In genomic region chr11:27234043-27234668, GRCh38 we compare ENCODE assay signal across 1 cellular context.
A peak's percentile ranks its signal among the peaks of the same experiment; 100 is the strongest.
TF ChIP-seq lines count a peak whose summit lies in the region.

No MANE protein-coding gene starts in this region.

TF ChIP-seq in GM12878, 131 proteins besides CTCF, POLR2A, EP300 and RAD21 (continued from another document and continues in another):
- TF ChIP-seq ZBTB4 (CRISPR knock-in tag; IDR thresholded peaks at IDR 0.05) = no peak
- TF ChIP-seq CEBPB (IDR thresholded peaks at IDR 0.05; ENCODE audit: borderline replicate concordance in 1 of 2, low read depth in 2 of 2, low read length in 2 of 2) = no peak
- TF ChIP-seq LARP7 (IDR thresholded peaks at IDR 0.05) = peak; percentile 72; the same call in 1 of the 2 replicates
- TF ChIP-seq IRF4 (IDR thresholded peaks at IDR 0.05; ENCODE audit: low read depth, low read length) = peak; percentile 91
- TF ChIP-seq CBX5 (IDR thresholded peaks at IDR 0.05; ENCODE audit: low read depth) = 0 out of 2 replicates have a peak, but pooled peaks have one; percentile 23
- peak; percentile 96 to 97 for TF ChIP-seq IKZF2 (IDR thresholded peaks at IDR 0.05)
- TF ChIP-seq PML (IDR thresholded peaks at IDR 0.05; ENCODE audit: low read length) = no peak
- TF ChIP-seq, protein P1, sequence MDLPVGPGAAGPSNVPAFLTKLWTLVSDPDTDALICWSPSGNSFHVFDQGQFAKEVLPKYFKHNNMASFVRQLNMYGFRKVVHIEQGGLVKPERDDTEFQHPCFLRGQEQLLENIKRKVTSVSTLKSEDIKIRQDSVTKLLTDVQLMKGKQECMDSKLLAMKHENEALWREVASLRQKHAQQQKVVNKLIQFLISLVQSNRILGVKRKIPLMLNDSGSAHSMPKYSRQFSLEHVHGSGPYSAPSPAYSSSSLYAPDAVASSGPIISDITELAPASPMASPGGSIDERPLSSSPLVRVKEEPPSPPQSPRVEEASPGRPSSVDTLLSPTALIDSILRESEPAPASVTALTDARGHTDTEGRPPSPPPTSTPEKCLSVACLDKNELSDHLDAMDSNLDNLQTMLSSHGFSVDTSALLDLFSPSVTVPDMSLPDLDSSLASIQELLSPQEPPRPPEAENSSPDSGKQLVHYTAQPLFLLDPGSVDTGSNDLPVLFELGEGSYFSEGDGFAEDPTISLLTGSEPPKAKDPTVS (IDR thresholded peaks at IDR 0.05; ENCODE audit: low read depth, low read length) = no peak
- 0 out of 2 replicates have a peak, but pooled peaks have one; percentile 63 for TF ChIP-seq ZNF207 (IDR thresholded peaks at IDR 0.05; ENCODE audit: borderline replicate concordance)
- peak; percentile 15; the same call in 1 of the 2 replicates for TF ChIP-seq CBFB (IDR thresholded peaks at IDR 0.05; ENCODE audit: low read depth)
- TF ChIP-seq GATAD2B (conservative IDR thresholded peaks at IDR 0.05; ENCODE audit: low read depth) = 0 out of 2 replicates have a peak, but pooled peaks have one; percentile 80
- no peak for TF ChIP-seq CBX3 (IDR thresholded peaks at IDR 0.05; ENCODE audit: borderline replicate concordance, low read depth)
- no peak for TF ChIP-seq FOXM1 (IDR thresholded peaks at IDR 0.05; ENCODE audit: low read depth, low read length)
- peak; percentile 14; the same call in 1 of the 2 replicates for TF ChIP-seq YY1 (IDR thresholded peaks at IDR 0.05; ENCODE audit: low read depth, low read length)
- TF ChIP-seq POLR2AphosphoS2 (IDR thresholded peaks at IDR 0.05; ENCODE audit: low read depth, low read length) = no peak
- TF ChIP-seq RFX5 (IDR thresholded peaks at IDR 0.05; ENCODE audit: low read depth, low read length) = no peak
- TF ChIP-seq TARDBP (IDR thresholded peaks at IDR 0.05; ENCODE audit: borderline replicate concordance) = no peak
- no peak for TF ChIP-seq ZNF384 (IDR thresholded peaks at IDR 0.05; ENCODE audit: borderline replicate concordance, low read depth, low read length)
- no peak for TF ChIP-seq ATF3 (IDR thresholded peaks at IDR 0.05; ENCODE audit: borderline replicate concordance, extremely low read depth, low read depth, low read length)
- TF ChIP-seq, protein P2, sequence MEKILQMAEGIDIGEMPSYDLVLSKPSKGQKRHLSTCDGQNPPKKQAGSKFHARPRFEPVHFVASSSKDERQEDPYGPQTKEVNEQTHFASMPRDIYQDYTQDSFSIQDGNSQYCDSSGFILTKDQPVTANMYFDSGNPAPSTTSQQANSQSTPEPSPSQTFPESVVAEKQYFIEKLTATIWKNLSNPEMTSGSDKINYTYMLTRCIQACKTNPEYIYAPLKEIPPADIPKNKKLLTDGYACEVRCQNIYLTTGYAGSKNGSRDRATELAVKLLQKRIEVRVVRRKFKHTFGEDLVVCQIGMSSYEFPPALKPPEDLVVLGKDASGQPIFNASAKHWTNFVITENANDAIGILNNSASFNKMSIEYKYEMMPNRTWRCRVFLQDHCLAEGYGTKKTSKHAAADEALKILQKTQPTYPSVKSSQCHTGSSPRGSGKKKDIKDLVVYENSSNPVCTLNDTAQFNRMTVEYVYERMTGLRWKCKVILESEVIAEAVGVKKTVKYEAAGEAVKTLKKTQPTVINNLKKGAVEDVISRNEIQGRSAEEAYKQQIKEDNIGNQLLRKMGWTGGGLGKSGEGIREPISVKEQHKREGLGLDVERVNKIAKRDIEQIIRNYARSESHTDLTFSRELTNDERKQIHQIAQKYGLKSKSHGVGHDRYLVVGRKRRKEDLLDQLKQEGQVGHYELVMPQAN (conservative IDR thresholded peaks at IDR 0.05) = no peak
- TF ChIP-seq, protein P3, sequence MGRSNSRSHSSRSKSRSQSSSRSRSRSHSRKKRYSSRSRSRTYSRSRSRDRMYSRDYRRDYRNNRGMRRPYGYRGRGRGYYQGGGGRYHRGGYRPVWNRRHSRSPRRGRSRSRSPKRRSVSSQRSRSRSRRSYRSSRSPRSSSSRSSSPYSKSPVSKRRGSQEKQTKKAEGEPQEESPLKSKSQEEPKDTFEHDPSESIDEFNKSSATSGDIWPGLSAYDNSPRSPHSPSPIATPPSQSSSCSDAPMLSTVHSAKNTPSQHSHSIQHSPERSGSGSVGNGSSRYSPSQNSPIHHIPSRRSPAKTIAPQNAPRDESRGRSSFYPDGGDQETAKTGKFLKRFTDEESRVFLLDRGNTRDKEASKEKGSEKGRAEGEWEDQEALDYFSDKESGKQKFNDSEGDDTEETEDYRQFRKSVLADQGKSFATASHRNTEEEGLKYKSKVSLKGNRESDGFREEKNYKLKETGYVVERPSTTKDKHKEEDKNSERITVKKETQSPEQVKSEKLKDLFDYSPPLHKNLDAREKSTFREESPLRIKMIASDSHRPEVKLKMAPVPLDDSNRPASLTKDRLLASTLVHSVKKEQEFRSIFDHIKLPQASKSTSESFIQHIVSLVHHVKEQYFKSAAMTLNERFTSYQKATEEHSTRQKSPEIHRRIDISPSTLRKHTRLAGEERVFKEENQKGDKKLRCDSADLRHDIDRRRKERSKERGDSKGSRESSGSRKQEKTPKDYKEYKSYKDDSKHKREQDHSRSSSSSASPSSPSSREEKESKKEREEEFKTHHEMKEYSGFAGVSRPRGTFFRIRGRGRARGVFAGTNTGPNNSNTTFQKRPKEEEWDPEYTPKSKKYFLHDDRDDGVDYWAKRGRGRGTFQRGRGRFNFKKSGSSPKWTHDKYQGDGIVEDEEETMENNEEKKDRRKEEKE (IDR thresholded peaks at IDR 0.05) = no peak
- no peak for TF ChIP-seq TCF3 (IDR thresholded peaks at IDR 0.05; ENCODE audit: borderline replicate concordance, insufficient read depth, low read depth, low read length)
- TF ChIP-seq NFYA (IDR thresholded peaks at IDR 0.05; ENCODE audit: borderline replicate concordance, low read depth, low read length) = no peak
- no peak for TF ChIP-seq HDAC2 (IDR thresholded peaks at IDR 0.05)
- TF ChIP-seq STAT1 (conservative IDR thresholded peaks at IDR 0.05) = no peak
- peak; percentile 98 for TF ChIP-seq PAX5 (IDR thresholded peaks at IDR 0.05; ENCODE audit: borderline replicate concordance, low read depth, low read length)
- no peak for TF ChIP-seq HDGF (IDR thresholded peaks at IDR 0.05)
- TF ChIP-seq, protein P4, sequence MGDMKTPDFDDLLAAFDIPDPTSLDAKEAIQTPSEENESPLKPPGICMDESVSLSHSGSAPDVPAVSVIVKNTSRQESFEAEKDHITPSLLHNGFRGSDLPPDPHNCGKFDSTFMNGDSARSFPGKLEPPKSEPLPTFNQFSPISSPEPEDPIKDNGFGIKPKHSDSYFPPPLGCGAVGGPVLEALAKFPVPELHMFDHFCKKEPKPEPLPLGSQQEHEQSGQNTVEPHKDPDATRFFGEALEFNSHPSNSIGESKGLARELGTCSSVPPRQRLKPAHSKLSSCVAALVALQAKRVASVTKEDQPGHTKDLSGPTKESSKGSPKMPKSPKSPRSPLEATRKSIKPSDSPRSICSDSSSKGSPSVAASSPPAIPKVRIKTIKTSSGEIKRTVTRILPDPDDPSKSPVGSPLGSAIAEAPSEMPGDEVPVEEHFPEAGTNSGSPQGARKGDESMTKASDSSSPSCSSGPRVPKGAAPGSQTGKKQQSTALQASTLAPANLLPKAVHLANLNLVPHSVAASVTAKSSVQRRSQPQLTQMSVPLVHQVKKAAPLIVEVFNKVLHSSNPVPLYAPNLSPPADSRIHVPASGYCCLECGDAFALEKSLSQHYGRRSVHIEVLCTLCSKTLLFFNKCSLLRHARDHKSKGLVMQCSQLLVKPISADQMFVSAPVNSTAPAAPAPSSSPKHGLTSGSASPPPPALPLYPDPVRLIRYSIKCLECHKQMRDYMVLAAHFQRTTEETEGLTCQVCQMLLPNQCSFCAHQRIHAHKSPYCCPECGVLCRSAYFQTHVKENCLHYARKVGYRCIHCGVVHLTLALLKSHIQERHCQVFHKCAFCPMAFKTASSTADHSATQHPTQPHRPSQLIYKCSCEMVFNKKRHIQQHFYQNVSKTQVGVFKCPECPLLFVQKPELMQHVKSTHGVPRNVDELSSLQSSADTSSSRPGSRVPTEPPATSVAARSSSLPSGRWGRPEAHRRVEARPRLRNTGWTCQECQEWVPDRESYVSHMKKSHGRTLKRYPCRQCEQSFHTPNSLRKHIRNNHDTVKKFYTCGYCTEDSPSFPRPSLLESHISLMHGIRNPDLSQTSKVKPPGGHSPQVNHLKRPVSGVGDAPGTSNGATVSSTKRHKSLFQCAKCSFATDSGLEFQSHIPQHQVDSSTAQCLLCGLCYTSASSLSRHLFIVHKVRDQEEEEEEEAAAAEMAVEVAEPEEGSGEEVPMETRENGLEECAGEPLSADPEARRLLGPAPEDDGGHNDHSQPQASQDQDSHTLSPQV (IDR thresholded peaks at IDR 0.05) = 0 out of 2 replicates have a peak, but pooled peaks have one; percentile 51
- peak; percentile 67 for TF ChIP-seq NFIC (IDR thresholded peaks at IDR 0.05; ENCODE audit: low read depth, low read length)
- no peak for TF ChIP-seq ZBTB33 (IDR thresholded peaks at IDR 0.05)
- TF ChIP-seq, protein P5, sequence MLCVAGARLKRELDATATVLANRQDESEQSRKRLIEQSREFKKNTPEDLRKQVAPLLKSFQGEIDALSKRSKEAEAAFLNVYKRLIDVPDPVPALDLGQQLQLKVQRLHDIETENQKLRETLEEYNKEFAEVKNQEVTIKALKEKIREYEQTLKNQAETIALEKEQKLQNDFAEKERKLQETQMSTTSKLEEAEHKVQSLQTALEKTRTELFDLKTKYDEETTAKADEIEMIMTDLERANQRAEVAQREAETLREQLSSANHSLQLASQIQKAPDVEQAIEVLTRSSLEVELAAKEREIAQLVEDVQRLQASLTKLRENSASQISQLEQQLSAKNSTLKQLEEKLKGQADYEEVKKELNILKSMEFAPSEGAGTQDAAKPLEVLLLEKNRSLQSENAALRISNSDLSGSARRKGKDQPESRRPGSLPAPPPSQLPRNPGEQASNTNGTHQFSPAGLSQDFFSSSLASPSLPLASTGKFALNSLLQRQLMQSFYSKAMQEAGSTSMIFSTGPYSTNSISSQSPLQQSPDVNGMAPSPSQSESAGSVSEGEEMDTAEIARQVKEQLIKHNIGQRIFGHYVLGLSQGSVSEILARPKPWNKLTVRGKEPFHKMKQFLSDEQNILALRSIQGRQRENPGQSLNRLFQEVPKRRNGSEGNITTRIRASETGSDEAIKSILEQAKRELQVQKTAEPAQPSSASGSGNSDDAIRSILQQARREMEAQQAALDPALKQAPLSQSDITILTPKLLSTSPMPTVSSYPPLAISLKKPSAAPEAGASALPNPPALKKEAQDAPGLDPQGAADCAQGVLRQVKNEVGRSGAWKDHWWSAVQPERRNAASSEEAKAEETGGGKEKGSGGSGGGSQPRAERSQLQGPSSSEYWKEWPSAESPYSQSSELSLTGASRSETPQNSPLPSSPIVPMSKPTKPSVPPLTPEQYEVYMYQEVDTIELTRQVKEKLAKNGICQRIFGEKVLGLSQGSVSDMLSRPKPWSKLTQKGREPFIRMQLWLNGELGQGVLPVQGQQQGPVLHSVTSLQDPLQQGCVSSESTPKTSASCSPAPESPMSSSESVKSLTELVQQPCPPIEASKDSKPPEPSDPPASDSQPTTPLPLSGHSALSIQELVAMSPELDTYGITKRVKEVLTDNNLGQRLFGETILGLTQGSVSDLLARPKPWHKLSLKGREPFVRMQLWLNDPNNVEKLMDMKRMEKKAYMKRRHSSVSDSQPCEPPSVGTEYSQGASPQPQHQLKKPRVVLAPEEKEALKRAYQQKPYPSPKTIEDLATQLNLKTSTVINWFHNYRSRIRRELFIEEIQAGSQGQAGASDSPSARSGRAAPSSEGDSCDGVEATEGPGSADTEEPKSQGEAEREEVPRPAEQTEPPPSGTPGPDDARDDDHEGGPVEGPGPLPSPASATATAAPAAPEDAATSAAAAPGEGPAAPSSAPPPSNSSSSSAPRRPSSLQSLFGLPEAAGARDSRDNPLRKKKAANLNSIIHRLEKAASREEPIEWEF (IDR thresholded peaks at IDR 0.05; ENCODE audit: insufficient replicate concordance, low read depth, low read length) = no peak
- TF ChIP-seq CREM (IDR thresholded peaks at IDR 0.05; ENCODE audit: low read depth) = 0 out of 2 replicates have a peak, but pooled peaks have one; percentile 34
- no peak for TF ChIP-seq YBX1 (IDR thresholded peaks at IDR 0.05)
- TF ChIP-seq NBN (IDR thresholded peaks at IDR 0.05) = peak; percentile 98
